In the genomic region with DNA sequence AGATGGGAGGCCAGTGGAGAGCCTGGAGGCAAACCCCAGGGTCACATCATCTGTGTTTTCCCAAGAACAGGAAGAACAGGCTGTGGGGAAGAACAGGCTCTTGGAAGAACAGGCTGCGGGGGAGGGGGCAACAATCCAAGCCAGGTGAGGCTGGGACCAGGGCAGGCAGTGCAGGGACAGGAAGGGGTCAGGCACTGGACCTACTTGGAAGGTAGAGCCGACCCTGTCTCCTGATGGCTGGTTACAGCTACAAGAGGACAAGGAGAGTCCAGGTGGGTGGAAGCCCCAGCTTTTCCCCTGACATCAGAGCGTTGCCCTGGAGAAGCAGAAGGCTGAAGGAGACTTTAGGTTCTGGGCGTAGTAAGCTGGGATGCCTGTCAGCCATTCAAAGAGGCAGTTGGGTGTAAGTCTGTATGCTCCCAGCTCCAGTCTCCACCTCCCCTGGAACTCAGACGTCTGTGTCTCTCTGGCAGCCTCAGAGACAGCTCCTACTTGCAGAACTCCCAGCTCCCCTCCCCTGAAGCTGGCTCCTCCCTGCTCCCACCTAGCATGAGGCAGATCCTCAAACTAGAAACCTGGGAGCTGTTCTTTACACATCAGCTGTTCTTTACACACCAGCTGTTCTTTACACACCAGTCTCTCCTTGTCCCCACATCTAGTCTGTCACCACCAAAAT, we compare ENCODE assay signal across 14 cellular contexts.
DNase-seq lines count a peak whose midpoint lies in the region; TF ChIP-seq lines count a peak whose summit lies in the region.
"Had no signal": no experiment of that assay in that cellular context is flagged by ENCODE, and none has a peak within 500 bp of the region (broad histone marks: within the 10 kb centered on the region; RNA-seq: fewer than 3 reads in every experiment).

No MANE protein-coding gene starts in this region.

- DNase-seq in Calu3: peak; percentile 58
- DNase-seq in NCI-H69 (lab: John Stamatoyannopoulos, UW): peak; percentile 22
- DNase-seq in endodermal cell: peak; percentile 49
- DNase-seq in neural crest cell (ENCODE audit: low read depth, low spot score): no peak
- no peak for DNase-seq in NCI-H146 treated with DMSO at 0.1 percent for 48 hours (lab: John Stamatoyannopoulos, UW; ENCODE audit: unreplicated experiment)
- DNase-seq in activated naive CD4-positive, alpha-beta T cell treated with anti-CD3 and anti-CD28 coated beads for 36 hours: no peak
- no peak for DNase-seq in kidney tubule cell (ENCODE audit: low spot score)
- DNase-seq in stimulated activated CD4-positive, alpha-beta T cell treated with anti-CD3 and anti-CD28 coated beads, Interleukin-4, amount 100 ng/mL, for 1 hour: no peak
- DNase-seq: activated gamma-delta T cell, AML-193, KBM-7, left ventricle myocardium inferior, naive B cell, retina had no signal

- H3K36me3 Mint-ChIP-seq in Calu3 (ENCODE audit: insufficient read depth, unreplicated experiment) (no peaks in the 10 kb centered on the region), endodermal cell (ENCODE audit: low read depth) (no peaks in the 10 kb centered on the region), neural crest cell (ENCODE audit: low read depth) (peaks cover 3% of the 10 kb centered on the region)
- no peaks in the 10 kb centered on the region for H3K36me3 Mint-ChIP-seq in activated naive CD4-positive, alpha-beta T cell treated with anti-CD3 and anti-CD28 coated beads for 36 hours (ENCODE audit: low read depth)

- H3K4me3 ChIP-seq in endodermal cell (ENCODE audit: low read length): no peak overlapping the region
- H3K4me3 ChIP-seq: left ventricle myocardium inferior had no signal

- H3K4me1 ChIP-seq in endodermal cell (ENCODE audit: control insufficient read depth, insufficient read depth, low read length): no peaks in the 10 kb centered on the region

- no peak overlapping the region for H3K9ac ChIP-seq in endodermal cell (ENCODE audit: extremely low read depth, low read length, poor library complexity, severe bottlenecking)

- no peaks in the 10 kb centered on the region for H3K36me3 ChIP-seq in endodermal cell (ENCODE audit: control insufficient read depth, insufficient read depth, low read length)

- peaks cover 34% of the 10 kb centered on the region for H3K4me1 Mint-ChIP-seq in Calu3 (ENCODE audit: low read depth, unreplicated experiment)
- peaks cover 18% of the 10 kb centered on the region for H3K4me1 Mint-ChIP-seq in endodermal cell
- H3K4me1 Mint-ChIP-seq in neural crest cell: peaks cover 53% of the 10 kb centered on the region
- H3K4me1 Mint-ChIP-seq in activated naive CD4-positive, alpha-beta T cell treated with anti-CD3 and anti-CD28 coated beads for 36 hours (ENCODE audit: low read depth): no peaks in the 10 kb centered on the region

- peak overlapping the region; percentile 9 for H3K27ac Mint-ChIP-seq in Calu3 (ENCODE audit: unreplicated experiment)
- no peak overlapping the region for H3K27ac Mint-ChIP-seq in endodermal cell
- H3K27ac Mint-ChIP-seq in neural crest cell (ENCODE audit: unreplicated experiment): no peak overlapping the region
- H3K27ac Mint-ChIP-seq in activated naive CD4-positive, alpha-beta T cell treated with anti-CD3 and anti-CD28 coated beads for 36 hours: no peak overlapping the region

- H3K27me3 ChIP-seq in endodermal cell (ENCODE audit: control insufficient read depth, insufficient read depth, low read length, poor library complexity, severe bottlenecking): no peaks in the 10 kb centered on the region

- H3K4me3 Mint-ChIP-seq in Calu3 (ENCODE audit: low read depth, unreplicated experiment): no peak overlapping the region
- no peak overlapping the region for H3K4me3 Mint-ChIP-seq in endodermal cell
- H3K4me3 Mint-ChIP-seq in neural crest cell: peak overlapping the region; percentile 26
- H3K4me3 Mint-ChIP-seq in activated naive CD4-positive, alpha-beta T cell treated with anti-CD3 and anti-CD28 coated beads for 36 hours: no peak overlapping the region
- H3K4me3 Mint-ChIP-seq: naive B cell had no signal

- BruUV-seq in Calu3 (replicated peaks; lab: Mats Ljungman, UMichigan): no TSS peak

- 80 to 85% methylated on average over 5 of the region's 5 CpGs for WGBS in endodermal cell (ENCODE audit: insufficient coverage in 1 of 2, insufficient read length in 1 of 2), 2 experiments

- H3K27me3 Mint-ChIP-seq in Calu3 (ENCODE audit: unreplicated experiment) (no peaks in the 10 kb centered on the region), endodermal cell (ENCODE audit: insufficient read depth) (no peaks in the 10 kb centered on the region), neural crest cell (ENCODE audit: low read depth) (peaks cover 21% of the 10 kb centered on the region)
- H3K27me3 Mint-ChIP-seq in activated naive CD4-positive, alpha-beta T cell treated with anti-CD3 and anti-CD28 coated beads for 36 hours (ENCODE audit: low read depth): no peaks in the 10 kb centered on the region
- H3K27me3 Mint-ChIP-seq: naive B cell had no signal

- H3K9me3 ChIP-seq in endodermal cell (ENCODE audit: control insufficient read depth, low read length): no peaks in the 10 kb centered on the region
- H3K9me3 ChIP-seq: left ventricle myocardium inferior had no signal

- TF ChIP-seq CTCF in Calu3 (IDR thresholded peaks at IDR 0.05; ENCODE audit: unreplicated experiment): no peak
- TF ChIP-seq CTCF in endodermal cell (conservative IDR thresholded peaks at IDR 0.05): no peak
- TF ChIP-seq CTCF in neural crest cell (conservative IDR thresholded peaks at IDR 0.05): no peak

- CTCF ChIA-PET in Calu3 (lab: Charles Lee): no interaction called here
- CTCF ChIA-PET in activated naive CD4-positive, alpha-beta T cell treated with anti-CD3 and anti-CD28 coated beads for 36 hours (lab: Charles Lee): no interaction called here

- H3K27ac ChIP-seq in endodermal cell (ENCODE audit: low read depth, low read length): no peak overlapping the region
- H3K27ac ChIP-seq: left ventricle myocardium inferior had no signal

- H3K9me3 Mint-ChIP-seq in Calu3 (ENCODE audit: low read depth, unreplicated experiment) (no peaks in the 10 kb centered on the region), endodermal cell (no peaks in the 10 kb centered on the region), neural crest cell (no peaks in the 10 kb centered on the region)
- no peaks in the 10 kb centered on the region for H3K9me3 Mint-ChIP-seq in activated naive CD4-positive, alpha-beta T cell treated with anti-CD3 and anti-CD28 coated beads for 36 hours
- H3K9me3 Mint-ChIP-seq: naive B cell had no signal

- intact Hi-C loops in Calu3 (cut with micrococcal nuclease; ENCODE audit: unreplicated experiment): no loop called here
- intact Hi-C loops in activated naive CD4-positive, alpha-beta T cell treated with anti-CD3 and anti-CD28 coated beads for 36 hours (cut with micrococcal nuclease): no loop called here

Comparison
In these comparisons a context has a peak if more than half of its experiments do, and no peak if none do; other contexts are left out.
1. DNase-seq: peak in Calu3 (single experiment), NCI-H69 (single experiment) and endodermal cell (single experiment); none in neural crest cell (single experiment), NCI-H146 treated with DMSO at 0.1 percent for 48 hours (single experiment), activated naive CD4-positive, alpha-beta T cell treated with anti-CD3 and anti-CD28 coated beads for 36 hours (single experiment), kidney tubule cell (single experiment) and stimulated activated CD4-positive, alpha-beta T cell treated with anti-CD3 and anti-CD28 coated beads, Interleukin-4, amount 100 ng/mL, for 1 hour (single experiment).